In genomic region chr17:8220783-8221662, GRCh38 we compare ENCODE assay signal across 8 cellular contexts. TPM values are rescaled to one million over a fixed set of nuclear protein-coding genes. Genes with fewer than 3 reads are reported as not detected.
DNase-seq lines count a peak whose midpoint lies in the region; ATAC-seq and TF ChIP-seq lines count a peak whose summit lies in the region.

No MANE protein-coding gene starts in this region.

- H3K4me3 ChIP-seq in Karpas-422 (ENCODE audit: low read length), result peak overlapping the region; percentile 79
- H3K4me3 ChIP-seq in esophagus muscularis mucosa, result peak overlapping the region; percentile 63 to 72 (median 68)
- H3K4me3 ChIP-seq in muscle layer of colon (ENCODE audit: low read depth in 1 of 2, low read length in 2 of 2), result peak overlapping the region; percentile 81 to 93

- no peaks in the 10 kb centered on the region for H4K20me1 ChIP-seq in Karpas-422 (ENCODE audit: insufficient read depth, low read depth, low read length)

- peak overlapping the region; percentile 94 for H3K4me3 Mint-ChIP-seq in activated T-cell treated with anti-CD3 and anti-CD28 coated beads, Interleukin-2, amount 50 U/mL, for 72 hours

- H2AFZ ChIP-seq in Karpas-422 (ENCODE audit: low read length), result peak overlapping the region; percentile 98

- H3K9ac ChIP-seq in Karpas-422 (ENCODE audit: low read length) (peak overlapping the region; percentile 100), muscle layer of colon (ENCODE audit: low read length) (peak overlapping the region; percentile 93)

- H3K27ac ChIP-seq in Karpas-422 (ENCODE audit: low read length) (peak overlapping the region; percentile 92), esophagus muscularis mucosa (replicated peaks in 1 of 4) (peak overlapping the region; percentile 93 to 98 (median 96)), muscle layer of colon (ENCODE audit: low read depth, low read length) (peak overlapping the region; percentile 88)

- H3K4me2 ChIP-seq in Karpas-422 (ENCODE audit: low read depth, low read length, poor library complexity, severe bottlenecking), result peak overlapping the region; percentile 89

- H3K36me3 ChIP-seq in Karpas-422 (ENCODE audit: insufficient read depth, low read length) (no peaks in the 10 kb centered on the region), esophagus muscularis mucosa (no peaks in the 10 kb centered on the region), muscle layer of colon (ENCODE audit: insufficient read depth, low read length) (no peaks in the 10 kb centered on the region)

- TF ChIP-seq POLR2A in esophagus muscularis mucosa (IDR thresholded peaks at IDR 0.05; ENCODE audit: low read depth), result no peak

- WGBS in esophagus muscularis mucosa, result under 1% methylated on average over 24 of the region's 45 CpGs

- H3K27me3 Mint-ChIP-seq in activated T-cell treated with anti-CD3 and anti-CD28 coated beads, Interleukin-2, amount 50 U/mL, for 72 hours (ENCODE audit: low read depth), result no peaks in the 10 kb centered on the region

- peaks cover 0 to 13% of the 10 kb centered on the region in 2 donors for H3K36me3 Mint-ChIP-seq in activated T-cell treated with anti-CD3 and anti-CD28 coated beads, Interleukin-2, amount 50 U/mL, for 72 hours (ENCODE audit: insufficient read depth in 2 of 2)

- peaks cover 36% of the 10 kb centered on the region for H3K4me1 Mint-ChIP-seq in activated T-cell treated with anti-CD3 and anti-CD28 coated beads, Interleukin-2, amount 50 U/mL, for 72 hours (ENCODE audit: low read depth)

- H3K9me3 Mint-ChIP-seq in activated T-cell treated with anti-CD3 and anti-CD28 coated beads, Interleukin-2, amount 50 U/mL, for 72 hours, result no peaks in the 10 kb centered on the region

- intact Hi-C loops in esophagus muscularis mucosa (cut with DNase I), result loop anchor here (1.0 to 10.0 kb wide), 3 partner anchors 27 to 164 kb away; partner anchors contain the start of genes CTC1 and RPL26

- no peaks in the 10 kb centered on the region for H3K27me3 ChIP-seq in Karpas-422 (ENCODE audit: low read length)
- no peaks in the 10 kb centered on the region for H3K27me3 ChIP-seq in esophagus muscularis mucosa
- H3K27me3 ChIP-seq in muscle layer of colon (ENCODE audit: control insufficient read depth in 1 of 2, insufficient read depth in 2 of 2, low read length in 2 of 2), result no peaks in the 10 kb centered on the region

- H3K4me1 ChIP-seq in Karpas-422 (ENCODE audit: low read length) (peaks cover 26% of the 10 kb centered on the region), esophagus muscularis mucosa (peaks cover 10 to 37% (median 33%) of the 10 kb centered on the region in 4 donors), muscle layer of colon (ENCODE audit: insufficient read depth, low read length) (peaks cover 13% of the 10 kb centered on the region)

- peak overlapping the region; percentile 99 for H3K27ac Mint-ChIP-seq in activated T-cell treated with anti-CD3 and anti-CD28 coated beads, Interleukin-2, amount 50 U/mL, for 72 hours

- H3K9me2 ChIP-seq in Karpas-422 (replicated peaks; ENCODE audit: insufficient read depth, low read length), result no peaks in the 10 kb centered on the region

- H3K9me3 ChIP-seq in Karpas-422 (ENCODE audit: low read length), result no peaks in the 10 kb centered on the region
- H3K9me3 ChIP-seq in esophagus muscularis mucosa, result no peaks in the 10 kb centered on the region
- no peaks in the 10 kb centered on the region for H3K9me3 ChIP-seq in muscle layer of colon (ENCODE audit: low read length)

- TF ChIP-seq EP300 in esophagus muscularis mucosa (IDR thresholded peaks at IDR 0.05), result no peak

- peak; percentile 18 to 19 for ATAC-seq in activated T-cell treated with anti-CD3 and anti-CD28 coated beads, Interleukin-2, amount 50 U/mL, for 72 hours (replicated peaks in 1 of 2)
- ATAC-seq in GM19351 (IDR thresholded peaks at IDR 0.05; ENCODE audit: unreplicated experiment), result no peak

- TF ChIP-seq CTCF in esophagus muscularis mucosa (IDR thresholded peaks at IDR 0.05), result no peak

- no peaks in the 10 kb centered on the region for H3K79me2 ChIP-seq in Karpas-422 (ENCODE audit: low read length)

- DNase-seq in EL (peak; percentile 93), Karpas-422 (peak; percentile 96), RKO (ENCODE audit: low spot score) (peak; percentile 93), esophagus muscularis mucosa (ENCODE audit: extremely low spot score) (peak; percentile 99)
- peak; percentile 84 to 91 for DNase-seq in activated T-cell treated with anti-CD3 and anti-CD28 coated beads, Interleukin-2, amount 50 U/mL, for 72 hours
- DNase-seq in stimulated activated CD8-positive, alpha-beta memory T cell treated with anti-CD3 and anti-CD28 coated beads, Interleukin-4, amount 100 ng/mL, for 24 hours (ENCODE audit: low read depth), result peak; percentile 80

RNA-seq across cellular contexts. Expression of gene AURKB, which starts 10.6 kb away (rescaled TPM):
- 71.0 and 82.4 TPM in 2 replicates for total RNA-seq in Karpas-422 (2014; rRNA removed; shearing (Covaris generic); ENCODE audit: low replicate concordance)
- 100 to 1,000 TPM; 146 to 167 TPM for total RNA-seq in activated T-cell treated with anti-CD3 and anti-CD28 coated beads, Interleukin-2, amount 50 U/mL, for 72 hours
- 1 to 10 TPM in 1 of 4 donors, not detected in 3; 1.5 TPM for total RNA-seq in esophagus muscularis mucosa

RNA-seq across cellular contexts. Expression of gene CTC1, which starts 26.8 kb away (rescaled TPM):
- 16.4 and 19.7 TPM in 2 replicates for total RNA-seq in Karpas-422 (2014; rRNA removed; shearing (Covaris generic); ENCODE audit: low replicate concordance)
- 10 to 100 TPM; 48.2 to 62.9 TPM for total RNA-seq in activated T-cell treated with anti-CD3 and anti-CD28 coated beads, Interleukin-2, amount 50 U/mL, for 72 hours
- total RNA-seq in esophagus muscularis mucosa, result 10 to 100 TPM; 15.4 to 24.1 (median 17.2) TPM

RNA-seq across cellular contexts. Expression of gene PFAS, which starts 28.1 kb away (rescaled TPM):
- total RNA-seq in Karpas-422 (2014; rRNA removed; shearing (Covaris generic); ENCODE audit: low replicate concordance), result 39.9 and 129 TPM in 2 replicates
- total RNA-seq in activated T-cell treated with anti-CD3 and anti-CD28 coated beads, Interleukin-2, amount 50 U/mL, for 72 hours, result 10 to 100 TPM; 59.9 to 72.2 TPM
- total RNA-seq in esophagus muscularis mucosa, result 10 to 100 TPM in 2 of 4 donors, 1 to 10 TPM in 2; 8.8 to 15.2 (median 11.2) TPM

RNA-seq across cellular contexts. Expression of gene BORCS6, which starts 31.0 kb away (rescaled TPM):
- total RNA-seq in Karpas-422 (2014; rRNA removed; shearing (Covaris generic); ENCODE audit: low replicate concordance), result 10.3 and 34.4 TPM in 2 replicates
- total RNA-seq in activated T-cell treated with anti-CD3 and anti-CD28 coated beads, Interleukin-2, amount 50 U/mL, for 72 hours, result 1 to 10 TPM; 9.6 TPM
- total RNA-seq in esophagus muscularis mucosa, result 10 to 100 TPM in 3 of 4 donors, 1 to 10 TPM in 1; 8.6 to 22.4 (median 13.9) TPM

RNA-seq across cellular contexts. Expression of gene TMEM107, which starts 44.8 kb away (rescaled TPM):
- 70.7 and 134 TPM in 2 replicates for total RNA-seq in Karpas-422 (2014; rRNA removed; shearing (Covaris generic); ENCODE audit: low replicate concordance)
- 10 to 100 TPM; 45.1 to 50.8 TPM for total RNA-seq in activated T-cell treated with anti-CD3 and anti-CD28 coated beads, Interleukin-2, amount 50 U/mL, for 72 hours
- 10 to 100 TPM; 10.4 to 17.8 (median 13.6) TPM for total RNA-seq in esophagus muscularis mucosa

Comparison
In these comparisons a context has a peak if more than half of its experiments do, and no peak if none do; other contexts are left out.
1. RNA of gene AURKB, which starts 10.6 kb away (total RNA-seq): 146 to 167 TPM in activated T-cell treated with anti-CD3 and anti-CD28 coated beads, Interleukin-2, amount 50 U/mL, for 72 hours and 71.0 to 82.4 TPM in Karpas-422; 1.5 TPM in esophagus muscularis mucosa; every median in the first group is over 10 times any median in the second.
2. Peak in every context shown above with its lines, with median percentiles within 50 percentile points of each other: DNase-seq, H3K27ac ChIP-seq and H3K4me3 ChIP-seq.